ENCODE assay signal across 22 cellular contexts in genomic region chr16:47013910-47014309, GRCh38.
"Had no signal": no experiment of that assay in that cellular context is flagged by ENCODE, and none has a peak within 500 bp of the region (broad histone marks: within the 10 kb centered on the region; RNA-seq: fewer than 3 reads in every experiment).

No MANE protein-coding gene starts in this region.

- FAIRE-seq: HepG2, RCC 7860 had no signal

- H3K27ac Mint-ChIP-seq: T-cell had no signal

- H3K9me3 Mint-ChIP-seq: T-cell had no signal

- ATAC-seq: HepG2, T-cell had no signal

- H3K4me3 Mint-ChIP-seq: T-cell had no signal

- H3K36me3 Mint-ChIP-seq: T-cell had no signal

- H3K36me3 ChIP-seq: MG63 had no signal

- H3K9ac ChIP-seq: SK-N-SH had no signal

- H3K9me2 ChIP-seq: SK-N-SH had no signal

- H3K9me3 ChIP-seq: MG63, SK-N-SH had no signal

- H3K4me3 ChIP-seq: MG63 had no signal

- DNase-seq: IMR-90, MG63, NCI-H1092, NCI-H1105 treated with DMSO at 0.1 percent for 48 hours, NCI-H1417 treated with DMSO at 0.1 percent for 48 hours, NCI-H146, NCI-H1694 treated with DMSO at 0.1 percent for 48 hours, NCI-H1930, NCI-H2081, NCI-H2107, NCI-H2227 treated with DMSO at 0.1 percent for 48 hours, NCI-H510A, NCI-H524 treated with DMSO at 0.1 percent for 48 hours, NCI-H69, NCI-H774, RPMI8226, SHP77, SK-N-SH, SW 1271, T-cell had no signal

- H3K27me3 Mint-ChIP-seq: T-cell had no signal

- H3K4me2 ChIP-seq: SK-N-SH had no signal

- H3K27me3 ChIP-seq: MG63 had no signal
